Comparison of ENCODE assay signal across 1 cellular context in the genomic region with DNA sequence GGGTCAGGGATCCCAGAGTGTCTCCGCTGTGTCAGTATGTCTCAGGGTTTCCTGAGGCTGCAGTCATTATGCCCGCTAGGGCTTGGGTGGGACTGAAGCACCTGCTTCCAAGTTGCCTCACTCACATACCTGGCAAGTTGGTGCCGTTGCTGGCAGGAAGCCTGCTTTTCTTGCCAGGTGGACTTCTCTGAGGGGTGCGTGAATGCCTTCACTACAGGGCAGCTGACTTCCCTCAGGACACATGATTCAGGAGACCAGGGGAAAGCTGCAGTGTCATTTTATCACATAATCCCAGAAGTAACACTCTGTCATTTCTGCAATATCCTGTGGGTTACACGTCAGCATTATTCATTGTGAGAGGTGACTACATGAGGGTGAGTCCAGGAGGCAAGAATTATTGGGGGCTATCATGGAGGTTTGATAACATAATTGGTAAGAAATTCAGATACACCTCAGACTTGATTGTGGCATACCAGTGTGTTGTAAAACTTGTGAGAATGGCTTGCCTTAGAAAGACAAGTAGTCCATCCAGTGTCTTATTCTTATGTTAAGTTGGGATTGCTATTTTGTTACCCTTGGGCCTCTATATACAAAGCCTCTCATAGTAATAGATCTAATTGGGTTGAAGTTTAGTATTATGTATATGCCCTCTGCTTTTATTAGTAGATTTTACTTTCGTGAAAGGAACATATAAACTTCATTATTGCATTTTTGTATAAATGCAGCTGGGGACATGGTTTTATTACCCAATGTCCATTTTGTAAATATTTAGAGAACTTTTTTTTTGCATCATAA.
TF ChIP-seq lines count a peak whose summit lies in the region.

No MANE protein-coding gene starts in this region.

TF ChIP-seq in GM12878, 131 proteins besides CTCF, POLR2A, EP300 and RAD21 (continues in another document):
- TF ChIP-seq, protein P1, sequence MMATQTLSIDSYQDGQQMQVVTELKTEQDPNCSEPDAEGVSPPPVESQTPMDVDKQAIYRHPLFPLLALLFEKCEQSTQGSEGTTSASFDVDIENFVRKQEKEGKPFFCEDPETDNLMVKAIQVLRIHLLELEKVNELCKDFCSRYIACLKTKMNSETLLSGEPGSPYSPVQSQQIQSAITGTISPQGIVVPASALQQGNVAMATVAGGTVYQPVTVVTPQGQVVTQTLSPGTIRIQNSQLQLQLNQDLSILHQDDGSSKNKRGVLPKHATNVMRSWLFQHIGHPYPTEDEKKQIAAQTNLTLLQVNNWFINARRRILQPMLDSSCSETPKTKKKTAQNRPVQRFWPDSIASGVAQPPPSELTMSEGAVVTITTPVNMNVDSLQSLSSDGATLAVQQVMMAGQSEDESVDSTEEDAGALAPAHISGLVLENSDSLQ (IDR thresholded peaks at IDR 0.05): no peak
- TF ChIP-seq SRF (IDR thresholded peaks at IDR 0.05; ENCODE audit: low read depth in 2 of 2, low read length in 2 of 2): no peak
- no peak for TF ChIP-seq GABPA (IDR thresholded peaks at IDR 0.05; ENCODE audit: low read depth)
- no peak for TF ChIP-seq RBBP5 (conservative IDR thresholded peaks at IDR 0.05)
- TF ChIP-seq KAT2A (conservative IDR thresholded peaks at IDR 0.05; ENCODE audit: control insufficient read depth, low read depth, low read length): no peak
- no peak for TF ChIP-seq CHD1 (IDR thresholded peaks at IDR 0.05; ENCODE audit: low read depth, low read length)
- no peak for TF ChIP-seq MAX (IDR thresholded peaks at IDR 0.05; ENCODE audit: low read depth, low read length)
- TF ChIP-seq ATF7 (IDR thresholded peaks at IDR 0.05; ENCODE audit: low read depth): peak; percentile 53; the same call in 1 of the 2 replicates
- TF ChIP-seq RCOR1 (conservative IDR thresholded peaks at IDR 0.05; ENCODE audit: low read depth, low read length): no peak
- no peak for TF ChIP-seq PML (IDR thresholded peaks at IDR 0.05; ENCODE audit: low read length)
- TF ChIP-seq PBX3 (IDR thresholded peaks at IDR 0.05; ENCODE audit: insufficient replicate concordance, low read depth, low read length): no peak
- peak; percentile 61 to 62; a peak in 2 of 4 replicates for TF ChIP-seq IKZF2 (IDR thresholded peaks at IDR 0.05)
- TF ChIP-seq BHLHE40 (IDR thresholded peaks at IDR 0.05; ENCODE audit: borderline replicate concordance in 1 of 2, low read depth in 2 of 2, low read length in 1 of 2): peak in 1 of 2 experiments; percentile 22; a peak in 1 of 4 replicates
- peak; percentile 77 for TF ChIP-seq IKZF1 (conservative IDR thresholded peaks at IDR 0.05)
- TF ChIP-seq REST (IDR thresholded peaks at IDR 0.05; ENCODE audit: low read depth, low read length): no peak
- no peak for TF ChIP-seq TBL1XR1 (IDR thresholded peaks at IDR 0.05; ENCODE audit: low read depth, low read length)
- peak; percentile 59; the same call in 1 of the 2 replicates for TF ChIP-seq BACH1 (IDR thresholded peaks at IDR 0.05; ENCODE audit: borderline replicate concordance)
- TF ChIP-seq JUNB (IDR thresholded peaks at IDR 0.05): peak; percentile 37; the same call in 1 of the 2 replicates
- no peak; the same call in 1 of the 2 replicates for TF ChIP-seq RUNX3 (IDR thresholded peaks at IDR 0.05; ENCODE audit: low read length)
- TF ChIP-seq CEBPZ (IDR thresholded peaks at IDR 0.05; ENCODE audit: low read depth, low read length): no peak
- TF ChIP-seq, protein P2, sequence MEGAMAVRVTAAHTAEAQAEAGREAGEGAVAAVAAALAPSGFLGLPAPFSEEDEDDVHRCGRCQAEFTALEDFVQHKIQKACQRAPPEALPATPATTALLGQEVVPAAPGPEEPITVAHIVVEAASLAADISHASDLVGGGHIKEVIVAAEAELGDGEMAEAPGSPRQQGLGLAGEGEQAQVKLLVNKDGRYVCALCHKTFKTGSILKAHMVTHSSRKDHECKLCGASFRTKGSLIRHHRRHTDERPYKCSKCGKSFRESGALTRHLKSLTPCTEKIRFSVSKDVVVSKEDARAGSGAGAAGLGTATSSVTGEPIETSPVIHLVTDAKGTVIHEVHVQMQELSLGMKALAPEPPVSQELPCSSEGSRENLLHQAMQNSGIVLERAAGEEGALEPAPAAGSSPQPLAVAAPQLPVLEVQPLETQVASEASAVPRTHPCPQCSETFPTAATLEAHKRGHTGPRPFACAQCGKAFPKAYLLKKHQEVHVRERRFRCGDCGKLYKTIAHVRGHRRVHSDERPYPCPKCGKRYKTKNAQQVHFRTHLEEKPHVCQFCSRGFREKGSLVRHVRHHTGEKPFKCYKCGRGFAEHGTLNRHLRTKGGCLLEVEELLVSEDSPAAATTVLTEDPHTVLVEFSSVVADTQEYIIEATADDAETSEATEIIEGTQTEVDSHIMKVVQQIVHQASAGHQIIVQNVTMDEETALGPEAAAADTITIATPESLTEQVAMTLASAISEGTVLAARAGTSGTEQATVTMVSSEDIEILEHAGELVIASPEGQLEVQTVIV (IDR thresholded peaks at IDR 0.05; ENCODE audit: borderline replicate concordance, partially characterized antibody): no peak
- no peak for TF ChIP-seq TCF7 (IDR thresholded peaks at IDR 0.05; ENCODE audit: borderline replicate concordance)
- no peak for TF ChIP-seq SUZ12 (IDR thresholded peaks at IDR 0.05; ENCODE audit: unreplicated experiment)
- TF ChIP-seq DPF2 (IDR thresholded peaks at IDR 0.05): peak; percentile 58; the same call in 1 of the 2 replicates
- TF ChIP-seq E2F8 (IDR thresholded peaks at IDR 0.05; ENCODE audit: low read depth, partially characterized antibody): no peak
- TF ChIP-seq ASH2L (IDR thresholded peaks at IDR 0.05; ENCODE audit: borderline replicate concordance, low read depth): no peak
- TF ChIP-seq IRF3 (IDR thresholded peaks at IDR 0.05): no peak
- TF ChIP-seq ZSCAN29 (IDR thresholded peaks at IDR 0.05): no peak
- no peak for TF ChIP-seq SREBF2 (IDR thresholded peaks at IDR 0.05; ENCODE audit: low read length)
- peak; percentile 48; the same call in 1 of the 2 replicates for TF ChIP-seq RAD51 (IDR thresholded peaks at IDR 0.05)
- no peak for TF ChIP-seq CHD4 (IDR thresholded peaks at IDR 0.05)
- TF ChIP-seq NFIC (IDR thresholded peaks at IDR 0.05; ENCODE audit: low read depth, low read length): no peak
- TF ChIP-seq BCL3 (IDR thresholded peaks at IDR 0.05; ENCODE audit: borderline replicate concordance, insufficient read depth, low read depth, low read length, poor library complexity, severe bottlenecking): no peak
